ENCODE assay signal across 21 cellular contexts in genomic region chr14:54688229-54688628, GRCh38.
DNase-seq lines count a peak whose midpoint lies in the region; ATAC-seq and TF ChIP-seq lines count a peak whose summit lies in the region.
"Had no signal": no experiment of that assay in that cellular context is flagged by ENCODE, and none has a peak within 500 bp of the region (broad histone marks: within the 10 kb centered on the region; RNA-seq: fewer than 3 reads in every experiment).

No MANE protein-coding gene starts in this region.

- ATAC-seq in activated CD4-positive, alpha-beta T cell treated with anti-CD3 and anti-CD28 coated beads for 36 hours: peak; percentile 77
- ATAC-seq in aorta (ENCODE audit: low FRiP score): no peak
- ATAC-seq: esophagus mucosa, T-cell had no signal

- no peak for TF ChIP-seq EP300 in sigmoid colon (IDR thresholded peaks at IDR 0.05)

- no peak overlapping the region for H3K4me3 ChIP-seq in sigmoid colon
- H3K4me3 ChIP-seq in aorta (ENCODE audit: low read length in 2 of 2): no peak overlapping the region
- no peak overlapping the region for H3K4me3 ChIP-seq in Peyer's patch
- H3K4me3 ChIP-seq: dorsolateral prefrontal cortex, prostate gland had no signal

- peaks cover 21% of the 10 kb centered on the region for H3K27me3 Mint-ChIP-seq in activated CD4-positive, alpha-beta T cell treated with anti-CD3 and anti-CD28 coated beads for 36 hours
- H3K27me3 Mint-ChIP-seq: memory B cell had no signal

- H3K27ac Mint-ChIP-seq in activated CD4-positive, alpha-beta T cell treated with anti-CD3 and anti-CD28 coated beads for 36 hours: no peak overlapping the region
- H3K27ac Mint-ChIP-seq: memory B cell, nephron, T-cell had no signal

- no peak for TF ChIP-seq POLR2A in sigmoid colon (IDR thresholded peaks at IDR 0.05)
- TF ChIP-seq POLR2A in Peyer's patch (IDR thresholded peaks at IDR 0.05): no peak

- DNase-seq in activated CD4-positive, alpha-beta T cell treated with anti-CD3 and anti-CD28 coated beads for 36 hours: peak; percentile 44
- DNase-seq in activated CD4-positive, alpha-beta T cell treated with anti-CD3 and anti-CD28 coated beads for 4 hours: no peak
- peak; percentile 31 for DNase-seq in stimulated activated CD4-positive, alpha-beta T cell treated with anti-CD3 and anti-CD28 coated beads, Interleukin-15, amount 100 ng/mL, for 24 hours
- DNase-seq in stimulated activated CD4-positive, alpha-beta T cell treated with anti-CD3 and anti-CD28 coated beads, Interleukin-12 subunit alpha, Interleukin-12 subunit beta, amount 100 ng/mL, for 4 hours: no peak
- DNase-seq in sigmoid colon (no peak), aorta (no peak), Peyer's patch (no peak), NCI-H128 (lab: John Stamatoyannopoulos, UW; ENCODE audit: unreplicated experiment) (no peak)
- DNase-seq: 8988T; activated naive CD4-positive, alpha-beta T cell treated with anti-CD3 and anti-CD28 coated beads, Interleukin-2, amount 50 U/mL, for 16 hours; BE2C; GF-D8; MM.1S; NCI-H1694 treated with DMSO at 0.1 percent for 48 hours; NCI-H446; T-cell had no signal

- CTCF ChIA-PET in activated CD4-positive, alpha-beta T cell treated with anti-CD3 and anti-CD28 coated beads for 36 hours (lab: Charles Lee): interaction anchor here (1.6 kb wide), 1 partner anchor 18 kb away, joined by 4 read pairs; no protein-coding TSS in a partner anchor

- H3K9me3 ChIP-seq in sigmoid colon (no peaks in the 10 kb centered on the region), aorta (ENCODE audit: control insufficient read depth, low read length) (no peaks in the 10 kb centered on the region), Peyer's patch (no peaks in the 10 kb centered on the region)
- H3K9me3 ChIP-seq: BE2C, prostate gland had no signal

- POLR2A ChIA-PET in activated CD4-positive, alpha-beta T cell treated with anti-CD3 and anti-CD28 coated beads for 36 hours (lab: Charles Lee): no interaction called here

- H3K4me1 ChIP-seq in sigmoid colon (peaks cover 0 to 73% (median 70%) of the 10 kb centered on the region in 4 donors), aorta (ENCODE audit: control insufficient read depth in 1 of 2, insufficient read depth in 2 of 2, low read length in 2 of 2) (peaks cover 8 to 19% of the 10 kb centered on the region in 2 donors), Peyer's patch (peaks cover 0 to 32% (median 0%) of the 10 kb centered on the region in 4 donors)
- H3K4me1 ChIP-seq: BE2C, prostate gland had no signal

- peaks cover 15% of the 10 kb centered on the region for H3K4me1 Mint-ChIP-seq in activated CD4-positive, alpha-beta T cell treated with anti-CD3 and anti-CD28 coated beads for 36 hours

- TF ChIP-seq CTCF in sigmoid colon (IDR thresholded peaks at IDR 0.05) (no peak), Peyer's patch (IDR thresholded peaks at IDR 0.05) (no peak)

- intact Hi-C loops in activated CD4-positive, alpha-beta T cell treated with anti-CD3 and anti-CD28 coated beads for 36 hours (cut with DNase I, micrococcal nuclease): no loop called here
- intact Hi-C loops in sigmoid colon (cut with DNase I): loop anchor here (5.0 kb wide), 1 partner anchor 39 kb away; no protein-coding TSS in a partner anchor
- intact Hi-C loops in aorta (cut with DNase I): loop anchor here in 1 of 2 donors (5.0 kb wide), 2 partner anchors 36 to 121 kb away; partner anchors contain the start of gene SAMD4A

- no peaks in the 10 kb centered on the region for H3K36me3 Mint-ChIP-seq in activated CD4-positive, alpha-beta T cell treated with anti-CD3 and anti-CD28 coated beads for 36 hours (ENCODE audit: low read depth)
- H3K36me3 Mint-ChIP-seq: memory B cell, T-cell had no signal

- WGBS in sigmoid colon, 2 donors: 81 to 84% methylated on average over 10 of the region's 10 CpGs
- 69 to 70% methylated on average over 10 of the region's 10 CpGs for WGBS in aorta, 2 donors

- H3K4me3 Mint-ChIP-seq in activated CD4-positive, alpha-beta T cell treated with anti-CD3 and anti-CD28 coated beads for 36 hours: no peak overlapping the region
- H3K4me3 Mint-ChIP-seq: memory B cell, nephron, T-cell had no signal

- H3K9me3 Mint-ChIP-seq in activated CD4-positive, alpha-beta T cell treated with anti-CD3 and anti-CD28 coated beads for 36 hours (ENCODE audit: low read depth): no peaks in the 10 kb centered on the region
- H3K9me3 Mint-ChIP-seq: memory B cell, nephron, T-cell had no signal

- no peaks in the 10 kb centered on the region for H3K36me3 ChIP-seq in sigmoid colon
- no peaks in the 10 kb centered on the region for H3K36me3 ChIP-seq in aorta (ENCODE audit: control insufficient read depth in 1 of 2, insufficient read depth in 2 of 2, low read length in 1 of 2)
- H3K36me3 ChIP-seq in Peyer's patch: no peaks in the 10 kb centered on the region
- H3K36me3 ChIP-seq: BE2C, prostate gland had no signal

- no peaks in the 10 kb centered on the region for H3K27me3 ChIP-seq in sigmoid colon
- H3K27me3 ChIP-seq in aorta (ENCODE audit: control insufficient read depth in 1 of 2, insufficient read depth in 2 of 2, low read length in 1 of 2): no peaks in the 10 kb centered on the region
- H3K27me3 ChIP-seq in Peyer's patch: no peaks in the 10 kb centered on the region
- H3K27me3 ChIP-seq: BE2C, dorsolateral prefrontal cortex had no signal

- peak overlapping the region; percentile 73 to 95 (median 82) for H3K27ac ChIP-seq in sigmoid colon
- peak overlapping the region; percentile 72 to 93 for H3K27ac ChIP-seq in aorta (ENCODE audit: low read depth in 1 of 2, low read length in 2 of 2)
- no peak overlapping the region for H3K27ac ChIP-seq in Peyer's patch

Comparison
In these comparisons a context has a peak if more than half of its experiments do, and no peak if none do; other contexts are left out.
1. DNase-seq: peak in activated CD4-positive, alpha-beta T cell treated with anti-CD3 and anti-CD28 coated beads for 36 hours (single experiment) and stimulated activated CD4-positive, alpha-beta T cell treated with anti-CD3 and anti-CD28 coated beads, Interleukin-15, amount 100 ng/mL, for 24 hours (single experiment); none in activated CD4-positive, alpha-beta T cell treated with anti-CD3 and anti-CD28 coated beads for 4 hours (0 of 2), stimulated activated CD4-positive, alpha-beta T cell treated with anti-CD3 and anti-CD28 coated beads, Interleukin-12 subunit alpha, Interleukin-12 subunit beta, amount 100 ng/mL, for 4 hours (single experiment), sigmoid colon (single experiment), aorta (0 of 2), Peyer's patch (0 of 3) and NCI-H128 (single experiment).
2. H3K27ac ChIP-seq: peak in sigmoid colon (4 of 4) and aorta (2 of 2); none in Peyer's patch (0 of 4).